ENCODE assay signal across 9 cellular contexts in the genomic region with DNA sequence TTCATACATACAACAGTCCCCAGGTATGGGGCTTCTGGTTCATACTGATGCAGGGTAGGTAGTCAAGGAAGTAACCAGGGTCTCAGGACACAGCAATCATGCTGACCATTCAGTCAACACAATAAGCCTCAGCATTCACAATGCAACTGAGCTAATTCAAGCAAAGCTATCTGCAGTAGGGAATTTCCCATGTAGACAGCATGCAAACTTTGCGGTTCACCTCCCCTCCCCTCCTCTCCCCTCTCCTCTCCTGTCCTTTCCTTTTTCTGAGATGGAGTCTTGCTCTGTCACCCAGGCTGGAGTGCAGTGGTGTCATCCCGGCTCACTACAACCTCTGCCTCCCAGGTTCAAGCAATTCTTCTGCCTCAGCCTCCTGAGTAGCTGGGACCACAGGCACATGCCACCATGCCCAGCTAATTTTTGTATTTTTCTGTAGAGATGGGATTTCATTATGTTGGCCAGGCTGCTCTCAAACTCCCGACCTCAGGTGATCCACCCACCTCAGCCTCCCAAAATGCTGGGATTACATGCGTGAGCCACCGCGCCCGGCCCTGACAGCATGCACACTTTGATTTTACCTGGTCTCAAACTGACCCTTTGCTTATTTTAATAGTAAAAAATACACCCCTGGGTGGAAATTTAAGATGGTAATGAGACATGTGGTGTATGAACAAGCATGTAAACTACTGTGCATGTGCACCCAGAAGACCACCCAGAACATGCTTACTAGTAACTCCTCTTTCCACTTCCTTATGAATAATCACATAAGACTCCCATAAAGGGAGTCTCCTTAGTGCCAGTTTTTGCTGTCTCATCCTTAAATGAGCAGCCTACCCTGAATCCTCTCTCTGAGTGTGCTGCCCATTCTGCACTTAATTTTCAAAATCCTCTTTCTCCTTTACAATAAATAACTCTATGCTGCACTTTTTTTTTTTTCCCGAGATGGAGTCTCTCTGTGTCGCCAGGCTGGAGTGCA.
DNase-seq lines count a peak whose midpoint lies in the region; ATAC-seq, FAIRE-seq and TF ChIP-seq lines count a peak whose summit lies in the region.
"Had no signal": no experiment of that assay in that cellular context is flagged by ENCODE, and none has a peak within 500 bp of the region (broad histone marks: within the 10 kb centered on the region; RNA-seq: fewer than 3 reads in every experiment).

No MANE protein-coding gene starts in this region.

- peak overlapping the region; percentile 52 for H3K4me2 ChIP-seq in OCI-LY1 (ENCODE audit: low read length)

- H3K4me3 ChIP-seq in OCI-LY1 (ENCODE audit: low read depth, low read length, poor library complexity, severe bottlenecking): peak overlapping the region; percentile 40

- H2AFZ ChIP-seq in OCI-LY1 (ENCODE audit: low read length): no peak overlapping the region

- TF ChIP-seq CTCF in GM10248 (IDR thresholded peaks at IDR 0.05; ENCODE audit: control extremely low read depth, extremely low read depth, low read depth, missing control alignments) (no peak), OCI-LY1 (IDR thresholded peaks at IDR 0.05; ENCODE audit: low read length) (no peak)

- H3K9ac ChIP-seq in OCI-LY1 (ENCODE audit: low read length): peak overlapping the region; percentile 57; the same call in 1 of the 2 replicates

- H3K27me3 ChIP-seq in OCI-LY1 (ENCODE audit: insufficient read depth, low read length): no peaks in the 10 kb centered on the region

- H3K9me3 ChIP-seq in OCI-LY1 (ENCODE audit: low read length): no peaks in the 10 kb centered on the region

- peaks cover 65% of the 10 kb centered on the region for H3K4me1 ChIP-seq in OCI-LY1 (ENCODE audit: insufficient read depth, low read length, severe bottlenecking)

- ATAC-seq in GM21390 (IDR thresholded peaks at IDR 0.05; ENCODE audit: unreplicated experiment): peak; percentile 61
- ATAC-seq: naive thymus-derived CD8-positive, alpha-beta T cell had no signal

- POLR2A ChIA-PET in GM10248 (lab: Yijun Ruan, JAX): no interaction called here

- DNase-seq in GM10248 (ENCODE audit: extremely low spot score) (peak; percentile 51), islet precursor cell (peak; percentile 43), Ammon's horn (ENCODE audit: low spot score) (no peak), retina (no peak), H54 (ENCODE audit: insufficient read length, low spot score) (no peak), substantia nigra (lab: John Stamatoyannopoulos, UW) (no peak)

- H4K20me1 ChIP-seq in OCI-LY1 (ENCODE audit: insufficient read depth, low read length): no peaks in the 10 kb centered on the region

- no peaks in the 10 kb centered on the region for H3K79me2 ChIP-seq in OCI-LY1 (ENCODE audit: insufficient read depth, low read length)

- H3K36me3 ChIP-seq in OCI-LY1 (ENCODE audit: insufficient read depth, low read length): 0 out of 2 replicates have a peak, but pooled peaks cover 4% of the 10 kb centered on the region

- no peaks in the 10 kb centered on the region for H3K9me2 ChIP-seq in OCI-LY1 (ENCODE audit: low read depth, low read length)

- CTCF ChIA-PET in GM10248 (lab: Yijun Ruan, JAX): interaction anchor here (1.6 to 1.7 kb wide), 2 partner anchors 9 to 15 kb away, joined by 4 read pairs; a partner anchor contains a TSS

- peak overlapping the region; percentile 96 for H3K27ac ChIP-seq in OCI-LY1 (ENCODE audit: low read depth, low read length, poor library complexity, severe bottlenecking)
- no peak overlapping the region for H3K27ac ChIP-seq in substantia nigra (ENCODE audit: low read depth, low read length, poor library complexity, severe bottlenecking)

- TF ChIP-seq POLR2A in H54 (IDR thresholded peaks at IDR 0.05; ENCODE audit: low read depth, low read length): no peak

- peaks cover 2% of the 10 kb centered on the region; the same call in 1 of the 2 replicates for H3F3A ChIP-seq in OCI-LY1 (ENCODE audit: insufficient read depth, low read length)

- no peak for FAIRE-seq in H54 (lab: Jason Lieb, UNC)

Comparison
In these comparisons a context has a peak if more than half of its experiments do, and no peak if none do; other contexts are left out.
1. DNase-seq: peak in GM10248 (single experiment) and islet precursor cell (single experiment); none in Ammon's horn (single experiment), retina (single experiment), H54 (single experiment) and substantia nigra (0 of 49).